ENCODE assay signal across 11 cellular contexts in the genomic region with DNA sequence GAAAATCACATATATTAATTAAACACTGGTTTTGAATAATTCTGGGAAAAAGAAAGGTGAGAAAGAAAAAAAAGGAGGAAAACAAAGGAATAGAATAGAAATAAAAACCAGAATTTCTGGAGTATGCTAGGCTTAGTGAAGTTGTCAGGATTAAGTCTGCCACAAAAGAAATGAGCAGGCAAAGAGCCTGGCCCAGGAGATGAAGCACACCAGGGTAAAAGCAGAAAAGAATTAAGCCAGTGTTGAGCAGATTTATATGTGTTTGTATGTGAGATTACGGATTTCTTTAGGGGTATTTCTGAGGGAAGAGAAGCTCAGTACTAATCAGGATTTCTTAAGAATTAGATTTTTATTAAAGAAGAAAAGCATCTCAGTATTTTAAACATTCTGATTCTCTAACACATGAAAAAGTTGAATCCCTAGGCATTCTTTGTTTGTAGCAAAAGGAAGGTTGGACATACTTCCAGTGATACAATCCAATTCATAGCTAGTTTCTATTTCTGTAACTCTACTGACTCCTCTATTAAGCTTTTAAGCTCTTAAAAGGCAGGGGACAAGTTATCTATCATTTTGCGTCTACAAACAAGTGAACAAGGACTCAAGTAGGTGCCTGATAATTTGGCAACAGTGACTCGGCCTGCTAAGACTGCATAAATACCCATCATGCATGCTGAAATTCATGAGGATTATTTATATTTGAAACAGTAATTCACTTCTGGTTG.
DNase-seq lines count a peak whose midpoint lies in the region; ATAC-seq, FAIRE-seq and TF ChIP-seq lines count a peak whose summit lies in the region.
"Had no signal": no experiment of that assay in that cellular context is flagged by ENCODE, and none has a peak within 500 bp of the region (broad histone marks: within the 10 kb centered on the region; RNA-seq: fewer than 3 reads in every experiment).

No MANE protein-coding gene starts in this region.

- no peak for TF ChIP-seq POLR2A in sigmoid colon (IDR thresholded peaks at IDR 0.05)

- ATAC-seq in GM21447 (IDR thresholded peaks at IDR 0.05; ENCODE audit: unreplicated experiment) (no peak), GM18511 (IDR thresholded peaks at IDR 0.05; ENCODE audit: unreplicated experiment) (no peak), GM18519 (IDR thresholded peaks at IDR 0.05; ENCODE audit: low FRiP score, unreplicated experiment) (no peak)

- 86 to 93% methylated on average over 3 of the region's 3 CpGs for WGBS in sigmoid colon, 2 donors

- FAIRE-seq in D721Med (lab: Jason Lieb, UNC), result peak; percentile 46
- FAIRE-seq: urothelium cell line had no signal

- H3K9me3 ChIP-seq in adipocyte (ENCODE audit: control insufficient read depth, low read length) (no peaks in the 10 kb centered on the region), left ventricle myocardium inferior (replicated peaks) (no peaks in the 10 kb centered on the region), sigmoid colon (no peaks in the 10 kb centered on the region)
- H3K9me3 ChIP-seq: SJCRH30 had no signal

- peak overlapping the region; percentile 32 for H3K9ac ChIP-seq in adipocyte (ENCODE audit: low read length)

- H3K27ac ChIP-seq in left ventricle myocardium inferior (replicated peaks) (peak overlapping the region; percentile 61), sigmoid colon (peak overlapping the region; percentile 72 to 83 (median 76))
- H3K27ac ChIP-seq: SJCRH30 had no signal

- H3K4me1 ChIP-seq in adipocyte (ENCODE audit: control insufficient read depth, insufficient read depth, low read length) (peaks cover 51% of the 10 kb centered on the region), left ventricle myocardium inferior (peaks cover 54% of the 10 kb centered on the region), sigmoid colon (peaks cover 0 to 70% (median 56%) of the 10 kb centered on the region in 4 donors)

- TF ChIP-seq CTCF in D721Med (IDR thresholded peaks at IDR 0.05; ENCODE audit: insufficient read depth, missing control alignments), result no peak
- no peak for TF ChIP-seq CTCF in left ventricle myocardium inferior (IDR thresholded peaks at IDR 0.05; ENCODE audit: borderline replicate concordance)
- no peak for TF ChIP-seq CTCF in sigmoid colon (IDR thresholded peaks at IDR 0.05)

- peak in 1 of 4 donors; percentile 1 for TF ChIP-seq EP300 in sigmoid colon (IDR thresholded peaks at IDR 0.05)

- H3K4me3 ChIP-seq in adipocyte (ENCODE audit: low read length) (no peak overlapping the region), left ventricle myocardium inferior (no peak overlapping the region), sigmoid colon (no peak overlapping the region)
- H3K4me3 ChIP-seq: SJCRH30 had no signal

- intact Hi-C loops in left ventricle myocardium inferior (cut with micrococcal nuclease), result no loop called here
- intact Hi-C loops in sigmoid colon (cut with DNase I), result loop anchor here (1.0 to 5.0 kb wide), 5 partner anchors 37 to 462 kb away; partner anchors contain the start of gene MAP1B

- no peaks in the 10 kb centered on the region for H3K36me3 ChIP-seq in adipocyte (ENCODE audit: control insufficient read depth, insufficient read depth, low read length, severe bottlenecking)
- H3K36me3 ChIP-seq in left ventricle myocardium inferior, result no peaks in the 10 kb centered on the region
- H3K36me3 ChIP-seq in sigmoid colon, result no peaks in the 10 kb centered on the region
- H3K36me3 ChIP-seq: SJCRH30 had no signal

- DNase-seq in D721Med (ENCODE audit: insufficient read length, low spot score) (no peak), adipocyte (ENCODE audit: low read depth) (no peak), left ventricle myocardium inferior (no peak), sigmoid colon (no peak), GF-D8 (lab: John Stamatoyannopoulos, UW) (no peak)
- DNase-seq: activated T-cell treated with anti-CD3 and anti-CD28 coated beads for 4 hours had no signal

- no peaks in the 10 kb centered on the region for H3K27me3 ChIP-seq in adipocyte (replicated peaks; ENCODE audit: control insufficient read depth, insufficient read depth, low read length)
- H3K27me3 ChIP-seq in left ventricle myocardium inferior (ENCODE audit: low read depth), result no peaks in the 10 kb centered on the region
- no peaks in the 10 kb centered on the region for H3K27me3 ChIP-seq in sigmoid colon
- H3K27me3 ChIP-seq: SJCRH30 had no signal
